30 cellular contexts compared by ENCODE assay signal in genomic region chr9:89291741-89292140, GRCh38.
"Had no signal": no experiment of that assay in that cellular context is flagged by ENCODE, and none has a peak within 500 bp of the region (broad histone marks: within the 10 kb centered on the region; RNA-seq: fewer than 3 reads in every experiment).

No MANE protein-coding gene starts in this region.

- DNase-seq: naive thymus-derived CD4-positive, alpha-beta T cell; natural killer cell; occipital lobe; ovary; posterior cingulate gyrus; psoas muscle; right cardiac atrium; right lobe of liver; sigmoid colon; small intestine; stimulated activated CD4-positive, alpha-beta T cell treated with anti-CD3 and anti-CD28 coated beads, Interleukin-15, amount 100 ng/mL, for 24 hours; stimulated activated CD4-positive, alpha-beta T cell treated with anti-CD3 and anti-CD28 coated beads, Interleukin-2, amount 100 ng/mL, for 24 hours; stimulated activated CD4-positive, alpha-beta T cell treated with anti-CD3 and anti-CD28 coated beads, Interleukin-2, amount 100 ng/mL, for 48 hours; stimulated activated CD4-positive, alpha-beta T cell treated with anti-CD3 and anti-CD28 coated beads, Interleukin-4, amount 100 ng/mL, for 24 hours; stimulated activated naive B cell treated with anti-CD40 and anti-IgM and Interleukin-4, amounts not matched to agents 10 μg/mL and 1 μg/mL and 100 μg/mL, for 72 hours; stimulated activated naive CD4-positive, alpha-beta T cell treated with Interleukin-2 at 50 U/mL for 16 hours; stomach; testis; tibial artery; transverse colon; upper lobe of right lung had no signal

- H3K9me3 Mint-ChIP-seq: natural killer cell; stimulated activated effector memory CD8-positive, alpha-beta T cell treated with anti-CD3 and anti-CD28 coated beads, Interleukin-12 subunit alpha, Interleukin-12 subunit beta, amount 100 ng/mL, for 72 hours had no signal

- H3K4me3 Mint-ChIP-seq: naive thymus-derived CD4-positive, alpha-beta T cell; natural killer cell; nephron; neural progenitor cell; stimulated activated effector memory CD8-positive, alpha-beta T cell treated with anti-CD3 and anti-CD28 coated beads, Interleukin-12 subunit alpha, Interleukin-12 subunit beta, amount 100 ng/mL, for 72 hours; stimulated activated naive B cell treated with anti-CD40 and anti-IgM and Interleukin-4, amounts not matched to agents 10 μg/mL and 1 μg/mL and 100 μg/mL, for 72 hours; stimulated activated naive CD8-positive, alpha-beta T cell treated with anti-CD3 and anti-CD28 coated beads, Interleukin-15, Interleukin-2, amounts not matched to agents 100 ng/mL and 50 ng/mL, for 24 hours; type B pancreatic cell had no signal

- H3K27ac ChIP-seq: neural progenitor cell, ovary, parathyroid adenoma, psoas muscle, right lobe of liver, sigmoid colon, stomach, suprapubic skin, testis, tibial artery, transverse colon, upper lobe of right lung, vagina had no signal

- H3K4me1 ChIP-seq: parathyroid adenoma, psoas muscle, right lobe of liver, sigmoid colon, stomach, suprapubic skin, testis, tibial artery, transverse colon, upper lobe of right lung, vagina had no signal

- H3K27ac Mint-ChIP-seq: naive thymus-derived CD4-positive, alpha-beta T cell; natural killer cell; nephron; neural progenitor cell; progenitor cell of endocrine pancreas; stimulated activated effector memory CD8-positive, alpha-beta T cell treated with anti-CD3 and anti-CD28 coated beads, Interleukin-12 subunit alpha, Interleukin-12 subunit beta, amount 100 ng/mL, for 72 hours; stimulated activated naive B cell treated with anti-CD40 and anti-IgM and Interleukin-4, amounts not matched to agents 10 μg/mL and 1 μg/mL and 100 μg/mL, for 72 hours; stimulated activated naive CD8-positive, alpha-beta T cell treated with anti-CD3 and anti-CD28 coated beads, Interleukin-15, Interleukin-2, amounts not matched to agents 100 ng/mL and 50 ng/mL, for 24 hours; type B pancreatic cell had no signal

- H3K4me3 ChIP-seq: neural progenitor cell, ovary, psoas muscle, right lobe of liver, sigmoid colon, stomach, suprapubic skin, testis, tibial artery, transverse colon, upper lobe of right lung, vagina had no signal

- H3K27me3 Mint-ChIP-seq: progenitor cell of endocrine pancreas, type B pancreatic cell had no signal

- ATAC-seq: naive thymus-derived CD4-positive, alpha-beta T cell; natural killer cell; psoas muscle; right cardiac atrium; right lobe of liver; stimulated activated naive B cell treated with anti-CD40 and anti-IgM and Interleukin-4, amounts not matched to agents 10 μg/mL and 1 μg/mL and 100 μg/mL, for 72 hours; upper lobe of right lung had no signal

- H3K4me1 Mint-ChIP-seq: naive thymus-derived CD4-positive, alpha-beta T cell; nephron; stimulated activated effector memory CD8-positive, alpha-beta T cell treated with anti-CD3 and anti-CD28 coated beads, Interleukin-12 subunit alpha, Interleukin-12 subunit beta, amount 100 ng/mL, for 72 hours; stimulated activated naive B cell treated with anti-CD40 and anti-IgM and Interleukin-4, amounts not matched to agents 10 μg/mL and 1 μg/mL and 100 μg/mL, for 72 hours had no signal

- H3K36me3 Mint-ChIP-seq: natural killer cell; stimulated activated effector memory CD8-positive, alpha-beta T cell treated with anti-CD3 and anti-CD28 coated beads, Interleukin-12 subunit alpha, Interleukin-12 subunit beta, amount 100 ng/mL, for 72 hours had no signal

- H3K9me3 ChIP-seq: ovary, right lobe of liver, sigmoid colon, suprapubic skin, testis, tibial artery, upper lobe of right lung, vagina had no signal

- H3K27me3 ChIP-seq: ovary, right lobe of liver, sigmoid colon, stomach, suprapubic skin, testis, tibial artery, transverse colon, upper lobe of right lung, vagina had no signal

- H3K36me3 ChIP-seq: neural progenitor cell, ovary, right lobe of liver, sigmoid colon, stomach, suprapubic skin, tibial artery, transverse colon, upper lobe of right lung, vagina had no signal
